In the genomic region with DNA sequence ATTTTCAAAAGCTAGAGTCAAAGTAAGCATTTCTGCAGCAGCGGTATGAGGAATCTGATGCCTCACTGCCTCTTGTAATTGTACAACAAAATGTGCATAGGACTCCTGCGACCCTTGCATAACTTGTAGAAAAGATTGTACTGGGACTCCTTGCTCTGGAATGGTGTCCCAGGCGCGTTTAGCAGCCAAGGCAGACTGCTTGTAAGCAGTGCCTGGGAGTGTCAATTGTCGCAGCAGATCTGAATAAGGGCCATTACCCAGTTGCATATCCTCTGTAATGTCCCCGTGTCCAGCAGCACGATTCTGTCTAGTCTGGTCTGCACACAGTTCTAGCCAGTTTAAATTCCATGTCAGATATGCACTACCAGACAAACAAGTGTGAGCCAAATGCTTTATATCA, we compare ENCODE assay signal across 31 cellular contexts.
"Had no signal": no experiment of that assay in that cellular context is flagged by ENCODE, and none has a peak within 500 bp of the region (broad histone marks: within the 10 kb centered on the region; RNA-seq: fewer than 3 reads in every experiment).

No MANE protein-coding gene starts in this region.

- ATAC-seq: activated CD8-positive, alpha-beta memory T cell treated with anti-CD3 and anti-CD28 coated beads, Interleukin-2, amount 10 ng/mL, durations not matched to agents 7 days and 5 days; activated naive CD8-positive, alpha-beta T cell treated with anti-CD3 and anti-CD28 coated beads, Interleukin-2, amount 50 U/mL, for 24 hours; Panc1 had no signal

- H3K4me3 ChIP-seq: SJCRH30, SK-N-MC had no signal

- DNase-seq: activated CD4-positive, alpha-beta memory T cell treated with anti-CD3 and anti-CD28 coated beads, Interleukin-2, amount 10 ng/mL, durations not matched to agents 7 days and 5 days; activated CD4-positive, alpha-beta T cell treated with anti-CD3 and anti-CD28 coated beads for 1 hour; activated CD4-positive, alpha-beta T cell treated with anti-CD3 and anti-CD28 coated beads for 48 hours; activated CD4-positive, CD25-positive, alpha-beta regulatory T cell; activated CD8-positive, alpha-beta memory T cell treated with anti-CD3 and anti-CD28 coated beads for 24 hours; activated CD8-positive, alpha-beta memory T cell treated with anti-CD3 and anti-CD28 coated beads, Interleukin-2, amount 10 ng/mL, durations not matched to agents 7 days and 5 days; activated CD8-positive, alpha-beta memory T cell treated with anti-CD3 and anti-CD28 coated beads, Interleukin-2, amount 50 U/mL, for 48 hours; activated effector memory CD4-positive, alpha-beta T cell treated with Interleukin-2 at 50 U/mL for 16 hours; activated naive CD4-positive, alpha-beta T cell treated with anti-CD3 and anti-CD28 coated beads, Interleukin-2, amount 10 ng/mL, durations not matched to agents 7 days and 5 days; activated naive CD8-positive, alpha-beta T cell treated with anti-CD3 and anti-CD28 coated beads, Interleukin-2, amount 50 U/mL, for 24 hours; activated T-cell treated with anti-CD3 and anti-CD28 coated beads, Interleukin-2, amount 50 U/mL, for 48 hours; anterior cingulate cortex; Karpas-422; NCI-H1105; NCI-H1417 treated with DMSO at 0.1 percent for 48 hours; NCI-H1930; NCI-H2081 treated with DMSO at 0.1 percent for 48 hours; NCI-H226; NCI-H446 treated with DMSO at 0.1 percent for 48 hours; NCI-H524; NCI-H69; NCI-H82; SHP77; SJCRH30; T1000; WERI-Rb-1 had no signal

- FAIRE-seq: bronchial epithelial cell had no signal

- H3K27me3 Mint-ChIP-seq: activated CD4-positive, alpha-beta memory T cell treated with anti-CD3 and anti-CD28 coated beads, Interleukin-2, amount 10 ng/mL, durations not matched to agents 7 days and 5 days; activated CD8-positive, alpha-beta memory T cell treated with anti-CD3 and anti-CD28 coated beads, Interleukin-2, amount 10 ng/mL, durations not matched to agents 7 days and 5 days; activated naive CD8-positive, alpha-beta T cell treated with anti-CD3 and anti-CD28 coated beads, Interleukin-2, amount 50 U/mL, for 24 hours had no signal

- H3K36me3 Mint-ChIP-seq: activated naive CD4-positive, alpha-beta T cell treated with anti-CD3 and anti-CD28 coated beads, Interleukin-2, amount 10 ng/mL, durations not matched to agents 7 days and 5 days; activated naive CD8-positive, alpha-beta T cell; brain had no signal

- H3K27me3 ChIP-seq: SJCRH30 had no signal

- H3K4me3 Mint-ChIP-seq: activated CD4-positive, alpha-beta memory T cell treated with anti-CD3 and anti-CD28 coated beads, Interleukin-2, amount 10 ng/mL, durations not matched to agents 7 days and 5 days; activated CD8-positive, alpha-beta memory T cell treated with anti-CD3 and anti-CD28 coated beads, Interleukin-2, amount 10 ng/mL, durations not matched to agents 7 days and 5 days; activated naive CD4-positive, alpha-beta T cell treated with anti-CD3 and anti-CD28 coated beads, Interleukin-2, amount 10 ng/mL, durations not matched to agents 7 days and 5 days; activated naive CD8-positive, alpha-beta T cell; activated naive CD8-positive, alpha-beta T cell treated with anti-CD3 and anti-CD28 coated beads, Interleukin-2, amount 50 U/mL, for 24 hours had no signal

- H3K27ac ChIP-seq: SJCRH30, SK-N-MC, WERI-Rb-1 had no signal

- H3K9me3 ChIP-seq: SJCRH30 had no signal

- H3K36me3 ChIP-seq: SJCRH30, WERI-Rb-1 had no signal

- H3K9me3 Mint-ChIP-seq: activated naive CD4-positive, alpha-beta T cell treated with anti-CD3 and anti-CD28 coated beads, Interleukin-2, amount 10 ng/mL, durations not matched to agents 7 days and 5 days; activated naive CD8-positive, alpha-beta T cell treated with anti-CD3 and anti-CD28 coated beads, Interleukin-2, amount 50 U/mL, for 24 hours; brain had no signal

- H3K27ac Mint-ChIP-seq: activated CD4-positive, alpha-beta memory T cell treated with anti-CD3 and anti-CD28 coated beads, Interleukin-2, amount 10 ng/mL, durations not matched to agents 7 days and 5 days; activated CD8-positive, alpha-beta memory T cell treated with anti-CD3 and anti-CD28 coated beads, Interleukin-2, amount 10 ng/mL, durations not matched to agents 7 days and 5 days; activated naive CD4-positive, alpha-beta T cell treated with anti-CD3 and anti-CD28 coated beads, Interleukin-2, amount 10 ng/mL, durations not matched to agents 7 days and 5 days; activated naive CD8-positive, alpha-beta T cell; activated naive CD8-positive, alpha-beta T cell treated with anti-CD3 and anti-CD28 coated beads, Interleukin-2, amount 50 U/mL, for 24 hours had no signal
